Comparison of ENCODE assay signal across 1 cellular context in genomic region chr6:13814176-13814937, GRCh38.
TF ChIP-seq lines count a peak whose summit lies in the region.

Gene MCUR1, minus strand, starts transcription at chr6:13814557. Its CDS starts 128 bp downstream, at chr6:13814429.

TF ChIP-seq in HepG2, 621 proteins besides CTCF, POLR2A, EP300 and RAD21 (continued from another document and continues in another):
- TF ChIP-seq ZHX1 (CRISPR knock-in tag; IDR thresholded peaks at IDR 0.05; ENCODE audit: low read depth) (0 out of 2 replicates have a peak, but pooled peaks have one; percentile 86), RNF219 (CRISPR knock-in tag; IDR thresholded peaks at IDR 0.05) (no peak), ZUFSP (CRISPR knock-in tag; IDR thresholded peaks at IDR 0.05; ENCODE audit: borderline replicate concordance) (no peak), AFF4 (CRISPR knock-in tag; IDR thresholded peaks at IDR 0.05) (no peak), ZNF792 (CRISPR knock-in tag; IDR thresholded peaks at IDR 0.05) (no peak), HMG20B (CRISPR knock-in tag; conservative IDR thresholded peaks at IDR 0.05) (no peak), ZNF510 (CRISPR knock-in tag; IDR thresholded peaks at IDR 0.05; ENCODE audit: low read depth) (peak; percentile 73), JUNB (CRISPR knock-in tag; IDR thresholded peaks at IDR 0.05; ENCODE audit: borderline replicate concordance) (peak; percentile 29; the same call in 1 of the 2 replicates), ZBTB44 (CRISPR knock-in tag; IDR thresholded peaks at IDR 0.05) (peak; percentile 38; the same call in 1 of the 2 replicates), ZNF589 (CRISPR knock-in tag; conservative IDR thresholded peaks at IDR 0.05) (peak; percentile 76), ZNF281 (CRISPR knock-in tag; IDR thresholded peaks at IDR 0.05; ENCODE audit: borderline replicate concordance) (no peak), TEF (CRISPR knock-in tag; IDR thresholded peaks at IDR 0.05) (peak; percentile 76; the same call in 1 of the 2 replicates), ZKSCAN8 (CRISPR knock-in tag; IDR thresholded peaks at IDR 0.05; ENCODE audit: borderline replicate concordance) (peak; percentile 55; the same call in 1 of the 2 replicates), KLF12 (CRISPR knock-in tag; IDR thresholded peaks at IDR 0.05; ENCODE audit: borderline replicate concordance) (peak; percentile 81), ZNF235 (CRISPR knock-in tag; IDR thresholded peaks at IDR 0.05; ENCODE audit: borderline replicate concordance) (peak; percentile 98), THAP8 (CRISPR knock-in tag; IDR thresholded peaks at IDR 0.05; ENCODE audit: borderline replicate concordance) (no peak), ZNF264 (CRISPR knock-in tag; IDR thresholded peaks at IDR 0.05) (peak; percentile 45), ZBTB39 (CRISPR knock-in tag; IDR thresholded peaks at IDR 0.05) (no peak), ATF4 (CRISPR knock-in tag; IDR thresholded peaks at IDR 0.05) (no peak; a peak in 2 of 4 replicates), ZNF747 (CRISPR knock-in tag; IDR thresholded peaks at IDR 0.05; ENCODE audit: borderline replicate concordance) (no peak), ZNF770 (CRISPR knock-in tag; IDR thresholded peaks at IDR 0.05) (peak; percentile 83; the same call in 1 of the 2 replicates), SRY (CRISPR knock-in tag; IDR thresholded peaks at IDR 0.05) (peak; percentile 95; the same call in 1 of the 2 replicates)
